In genomic region chr21:45291613-45292398, GRCh38 we compare ENCODE assay signal across 9 cellular contexts. TPM values are rescaled to one million over a fixed set of nuclear protein-coding genes. Genes with fewer than 3 reads are reported as not detected.
DNase-seq lines count a peak whose midpoint lies in the region; ATAC-seq and TF ChIP-seq lines count a peak whose summit lies in the region.
"Had no signal": no experiment of that assay in that cellular context is flagged by ENCODE, and none has a peak within 500 bp of the region (broad histone marks: within the 10 kb centered on the region; RNA-seq: fewer than 3 reads in every experiment).

No MANE protein-coding gene starts in this region.

- H3K4me3 ChIP-seq in Caco-2 (ENCODE audit: low read depth, low read length) (no peak overlapping the region), right atrium auricular region (no peak overlapping the region), skeletal muscle satellite cell (ENCODE audit: low read length) (no peak overlapping the region)

- peak overlapping the region; percentile 88 to 96 for H3K27ac ChIP-seq in right atrium auricular region

- peak overlapping the region; percentile 30 for H3K9ac ChIP-seq in skeletal muscle satellite cell (ENCODE audit: low read depth, low read length)

- H3K36me3 ChIP-seq in Caco-2 (ENCODE audit: control insufficient read depth, insufficient read depth, low read length): no peaks in the 10 kb centered on the region
- H3K36me3 ChIP-seq in right atrium auricular region: no peaks in the 10 kb centered on the region
- no peaks in the 10 kb centered on the region for H3K36me3 ChIP-seq in skeletal muscle satellite cell (ENCODE audit: insufficient read depth, low read length)

- intact Hi-C loops in Caco-2 (cut with micrococcal nuclease; ENCODE audit: unreplicated experiment): loop anchor here (1.0 to 5.0 kb wide), 4 partner anchors 40 to 147 kb away; no protein-coding TSS in a partner anchor

- ATAC-seq in T-helper 17 cell (no peak), GM21529 (IDR thresholded peaks at IDR 0.05; ENCODE audit: unreplicated experiment) (no peak)

- peak overlapping the region; percentile 80 for H3K27ac Mint-ChIP-seq in Caco-2 (ENCODE audit: unreplicated experiment)
- H3K27ac Mint-ChIP-seq in T-helper 17 cell: peak overlapping the region; percentile 72
- H3K27ac Mint-ChIP-seq in activated naive CD8-positive, alpha-beta T cell treated with anti-CD3 and anti-CD28 coated beads for 36 hours: no peak overlapping the region
- no peak overlapping the region for H3K27ac Mint-ChIP-seq in activated naive CD4-positive, alpha-beta T cell treated with anti-CD3 and anti-CD28 coated beads, Interleukin-2, amount 10 ng/mL, durations not matched to agents 7 days and 5 days
- H3K27ac Mint-ChIP-seq: activated naive CD8-positive, alpha-beta T cell treated with anti-CD3 and anti-CD28 coated beads, Interleukin-2, amount 50 U/mL, for 24 hours had no signal

- TF ChIP-seq CTCF in Caco-2 (IDR thresholded peaks at IDR 0.05; ENCODE audit: insufficient read depth in 1 of 2, low read depth in 1 of 2, low read length in 1 of 2, severe bottlenecking in 1 of 2, unreplicated experiment in 1 of 2): no peak
- no peak for TF ChIP-seq CTCF in right atrium auricular region (IDR thresholded peaks at IDR 0.05)

- H3K4me1 Mint-ChIP-seq in Caco-2 (ENCODE audit: low read depth, unreplicated experiment) (peaks cover 18% of the 10 kb centered on the region), T-helper 17 cell (peaks cover 18% of the 10 kb centered on the region)
- H3K4me1 Mint-ChIP-seq in activated naive CD8-positive, alpha-beta T cell treated with anti-CD3 and anti-CD28 coated beads for 36 hours: peaks cover 13% of the 10 kb centered on the region
- H3K4me1 Mint-ChIP-seq in activated naive CD4-positive, alpha-beta T cell treated with anti-CD3 and anti-CD28 coated beads, Interleukin-2, amount 10 ng/mL, durations not matched to agents 7 days and 5 days: peaks cover 19% of the 10 kb centered on the region

- POLR2A ChIA-PET in Caco-2 (lab: Charles Lee): no interaction called here

- H3K27me3 ChIP-seq in Caco-2 (replicated peaks; ENCODE audit: control insufficient read depth, insufficient read depth, low read length): no peaks in the 10 kb centered on the region
- no peaks in the 10 kb centered on the region for H3K27me3 ChIP-seq in right atrium auricular region
- H3K27me3 ChIP-seq in skeletal muscle satellite cell (ENCODE audit: control insufficient read depth, insufficient read depth, low read length): no peaks in the 10 kb centered on the region

- no peak for DNase-seq in Caco-2
- no peak for DNase-seq in T-helper 17 cell
- peak; percentile 61 for DNase-seq in right atrium auricular region (ENCODE audit: low spot score)
- no peak for DNase-seq in SK-N-DZ (ENCODE audit: low spot score)
- no peak for DNase-seq in activated naive CD8-positive, alpha-beta T cell treated with anti-CD3 and anti-CD28 coated beads for 36 hours
- no peak for DNase-seq in activated naive CD4-positive, alpha-beta T cell treated with anti-CD3 and anti-CD28 coated beads, Interleukin-2, amount 10 ng/mL, durations not matched to agents 7 days and 5 days

- no peak overlapping the region for H3K4me2 ChIP-seq in skeletal muscle satellite cell (ENCODE audit: low read length)

- peaks cover 46% of the 10 kb centered on the region for H3K4me1 ChIP-seq in Caco-2
- peaks cover 3 to 59% of the 10 kb centered on the region in 2 donors for H3K4me1 ChIP-seq in right atrium auricular region
- H3K4me1 ChIP-seq in skeletal muscle satellite cell (ENCODE audit: control insufficient read depth, insufficient read depth, low read length): peaks cover 47% of the 10 kb centered on the region

- H3K27me3 Mint-ChIP-seq in Caco-2 (ENCODE audit: insufficient read depth, unreplicated experiment): no peaks in the 10 kb centered on the region
- no peaks in the 10 kb centered on the region for H3K27me3 Mint-ChIP-seq in T-helper 17 cell
- H3K27me3 Mint-ChIP-seq in activated naive CD8-positive, alpha-beta T cell treated with anti-CD3 and anti-CD28 coated beads for 36 hours: peaks cover 5% of the 10 kb centered on the region
- H3K27me3 Mint-ChIP-seq in activated naive CD4-positive, alpha-beta T cell treated with anti-CD3 and anti-CD28 coated beads, Interleukin-2, amount 10 ng/mL, durations not matched to agents 7 days and 5 days: peaks cover 27% of the 10 kb centered on the region

- H3K36me3 Mint-ChIP-seq in Caco-2 (ENCODE audit: insufficient read depth, unreplicated experiment): peaks cover 22% of the 10 kb centered on the region
- H3K36me3 Mint-ChIP-seq in T-helper 17 cell (ENCODE audit: low read depth): no peaks in the 10 kb centered on the region
- H3K36me3 Mint-ChIP-seq in activated naive CD8-positive, alpha-beta T cell treated with anti-CD3 and anti-CD28 coated beads for 36 hours: no peaks in the 10 kb centered on the region
- H3K36me3 Mint-ChIP-seq in activated naive CD4-positive, alpha-beta T cell treated with anti-CD3 and anti-CD28 coated beads, Interleukin-2, amount 10 ng/mL, durations not matched to agents 7 days and 5 days: peaks cover 2% of the 10 kb centered on the region

- H3K9me3 ChIP-seq in Caco-2: no peaks in the 10 kb centered on the region
- H3K9me3 ChIP-seq in T-helper 17 cell (ENCODE audit: control insufficient read depth, low read length, poor library complexity, severe bottlenecking): no peaks in the 10 kb centered on the region
- no peaks in the 10 kb centered on the region for H3K9me3 ChIP-seq in right atrium auricular region
- H3K9me3 ChIP-seq in skeletal muscle satellite cell (replicated peaks; ENCODE audit: low read length): no peaks in the 10 kb centered on the region

- no peak overlapping the region for H3K4me3 Mint-ChIP-seq in Caco-2 (ENCODE audit: unreplicated experiment)
- no peak overlapping the region for H3K4me3 Mint-ChIP-seq in T-helper 17 cell
- H3K4me3 Mint-ChIP-seq in activated naive CD8-positive, alpha-beta T cell treated with anti-CD3 and anti-CD28 coated beads for 36 hours: no peak overlapping the region
- H3K4me3 Mint-ChIP-seq in activated naive CD4-positive, alpha-beta T cell treated with anti-CD3 and anti-CD28 coated beads, Interleukin-2, amount 10 ng/mL, durations not matched to agents 7 days and 5 days: no peak overlapping the region
- H3K4me3 Mint-ChIP-seq: activated naive CD8-positive, alpha-beta T cell treated with anti-CD3 and anti-CD28 coated beads, Interleukin-2, amount 50 U/mL, for 24 hours had no signal

- H3K9me3 Mint-ChIP-seq in Caco-2 (ENCODE audit: unreplicated experiment): no peaks in the 10 kb centered on the region
- no peaks in the 10 kb centered on the region for H3K9me3 Mint-ChIP-seq in activated naive CD8-positive, alpha-beta T cell treated with anti-CD3 and anti-CD28 coated beads for 36 hours
- H3K9me3 Mint-ChIP-seq in activated naive CD4-positive, alpha-beta T cell treated with anti-CD3 and anti-CD28 coated beads, Interleukin-2, amount 10 ng/mL, durations not matched to agents 7 days and 5 days: no peaks in the 10 kb centered on the region
- H3K9me3 Mint-ChIP-seq: activated naive CD8-positive, alpha-beta T cell treated with anti-CD3 and anti-CD28 coated beads, Interleukin-2, amount 50 U/mL, for 24 hours had no signal

- BruUV-seq in Caco-2 (replicated peaks; lab: Mats Ljungman, UMichigan): no TSS peak

- CTCF ChIA-PET in Caco-2 (lab: Charles Lee): interaction anchor here (0.5 to 1.3 kb wide), 13 partner anchors 17 to 264 kb away, joined by 3 to 7 read pairs (median 4); no protein-coding TSS in a partner anchor
- CTCF ChIA-PET in activated naive CD4-positive, alpha-beta T cell treated with anti-CD3 and anti-CD28 coated beads, Interleukin-2, amount 10 ng/mL, durations not matched to agents 7 days and 5 days (lab: Charles Lee): interaction anchor here (0.9 to 3.5 kb wide), 7 partner anchors 10 to 528 kb away, joined by 3 to 16 read pairs (median 5); no protein-coding TSS in a partner anchor

RNA-seq across cellular contexts. Expression of gene POFUT2, which starts 4.1 kb away (rescaled TPM):
- total RNA-seq in Caco-2 (2022): 32.0 and 36.5 TPM in 2 replicates
- 10 to 100 TPM; 48.5 to 66.4 TPM for total RNA-seq in T-helper 17 cell
- 10 to 100 TPM in 1 of 2 donors, 1 to 10 TPM in 1; 5.8 to 12.0 TPM for total RNA-seq in right atrium auricular region
- 16.4 and 18.0 TPM in 2 replicates for total RNA-seq in skeletal muscle satellite cell (2012; rRNA removed)
- polyA plus RNA-seq in SK-N-DZ (2014; cell fraction: cytosol; rRNA removed): 13.5 and 16.8 TPM in 2 replicates
- 68.2 and 72.8 TPM in 2 replicates for polyA plus RNA-seq in SK-N-DZ (2014; cell fraction: nucleus; rRNA removed)
- 10 to 100 TPM; 11.6 to 13.3 TPM for total RNA-seq in activated naive CD8-positive, alpha-beta T cell treated with anti-CD3 and anti-CD28 coated beads for 36 hours

Comparison
In these comparisons a context has a peak if more than half of its experiments do, and no peak if none do; other contexts are left out.
1. H3K27ac Mint-ChIP-seq: peak in Caco-2 (single experiment) and T-helper 17 cell (single experiment); none in activated naive CD8-positive, alpha-beta T cell treated with anti-CD3 and anti-CD28 coated beads for 36 hours (single experiment) and activated naive CD4-positive, alpha-beta T cell treated with anti-CD3 and anti-CD28 coated beads, Interleukin-2, amount 10 ng/mL, durations not matched to agents 7 days and 5 days (single experiment).